In the genomic region with DNA sequence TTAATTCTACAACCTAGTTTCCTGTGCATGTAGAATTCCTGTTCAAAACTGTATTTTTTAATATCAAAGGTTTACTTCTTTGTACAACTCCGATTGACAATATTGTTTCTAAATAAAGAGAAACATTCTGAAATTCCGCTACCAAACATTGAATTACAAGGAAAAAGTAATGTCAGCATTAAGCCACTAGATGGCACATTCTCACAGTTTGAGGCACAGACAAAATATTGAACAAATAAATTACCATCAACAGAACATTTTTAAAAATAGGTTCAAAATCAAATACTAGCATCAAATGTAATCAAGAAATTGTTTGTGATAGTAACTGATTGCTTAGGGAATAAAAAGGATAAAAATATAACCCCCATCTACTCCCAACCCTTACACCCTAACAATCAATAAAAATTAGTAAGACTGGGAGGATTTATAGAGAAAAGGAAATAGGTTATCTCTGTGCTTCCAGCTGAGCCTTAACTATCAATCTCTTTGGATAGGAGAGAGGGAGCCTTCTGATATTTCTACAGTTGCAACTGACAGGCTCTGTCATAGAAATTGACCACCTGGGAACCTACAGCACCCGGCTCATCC, we compare ENCODE assay signal across 9 cellular contexts.
DNase-seq lines count a peak whose midpoint lies in the region; ATAC-seq, FAIRE-seq and TF ChIP-seq lines count a peak whose summit lies in the region.
"Had no signal": no experiment of that assay in that cellular context is flagged by ENCODE, and none has a peak within 500 bp of the region (broad histone marks: within the 10 kb centered on the region; RNA-seq: fewer than 3 reads in every experiment).

No MANE protein-coding gene starts in this region.

- peaks cover 21% of the 10 kb centered on the region for H3K27me3 Mint-ChIP-seq in activated naive CD4-positive, alpha-beta T cell treated with anti-CD3 and anti-CD28 coated beads for 36 hours (ENCODE audit: low read depth)

- peaks cover 32% of the 10 kb centered on the region for H3K4me1 Mint-ChIP-seq in activated naive CD4-positive, alpha-beta T cell treated with anti-CD3 and anti-CD28 coated beads for 36 hours (ENCODE audit: low read depth)

- no peaks in the 10 kb centered on the region for H3K9me3 ChIP-seq in WERI-Rb-1 (ENCODE audit: severe bottlenecking)

- H3K27ac Mint-ChIP-seq in activated naive CD4-positive, alpha-beta T cell treated with anti-CD3 and anti-CD28 coated beads for 36 hours, result no peak overlapping the region

- no peak overlapping the region for H3K4me3 Mint-ChIP-seq in activated naive CD4-positive, alpha-beta T cell treated with anti-CD3 and anti-CD28 coated beads for 36 hours

- no peaks in the 10 kb centered on the region for H3K36me3 Mint-ChIP-seq in activated naive CD4-positive, alpha-beta T cell treated with anti-CD3 and anti-CD28 coated beads for 36 hours (ENCODE audit: low read depth)

- no peaks in the 10 kb centered on the region for H3K9me3 Mint-ChIP-seq in activated naive CD4-positive, alpha-beta T cell treated with anti-CD3 and anti-CD28 coated beads for 36 hours

- H3K27ac ChIP-seq in WERI-Rb-1, result no peak overlapping the region
- H3K27ac ChIP-seq: skin epidermis had no signal

- no peaks in the 10 kb centered on the region for H3K27me3 ChIP-seq in WERI-Rb-1 (ENCODE audit: insufficient read depth, low read depth, severe bottlenecking)

- peak; percentile 18 for DNase-seq in EL
- peak; percentile 66 for DNase-seq in LoVo (ENCODE audit: low spot score)
- DNase-seq in WERI-Rb-1, result no peak
- DNase-seq in inferior parietal cortex (ENCODE audit: extremely low spot score), result peak; percentile 70
- DNase-seq in urothelium cell line (ENCODE audit: low spot score), result peak; percentile 1
- no peak for DNase-seq in activated naive CD4-positive, alpha-beta T cell treated with anti-CD3 and anti-CD28 coated beads for 36 hours
- DNase-seq in activated T-cell treated with anti-CD3 and anti-CD28 coated beads for 4 hours, result no peak

- TF ChIP-seq CTCF in WERI-Rb-1 (IDR thresholded peaks at IDR 0.05; ENCODE audit: low read depth, low read length), result peak; percentile 17; the same call in 1 of the 2 replicates

- FAIRE-seq in urothelium cell line (lab: Jason Lieb, UNC), result no peak

- H3K36me3 ChIP-seq in WERI-Rb-1, result no peaks in the 10 kb centered on the region

- H3K4me3 ChIP-seq in WERI-Rb-1 (ENCODE audit: low read depth, low read length), result no peak overlapping the region
- H3K4me3 ChIP-seq: skin epidermis had no signal

- ATAC-seq in GM21360 (IDR thresholded peaks at IDR 0.05; ENCODE audit: unreplicated experiment), result no peak

- intact Hi-C loops in activated naive CD4-positive, alpha-beta T cell treated with anti-CD3 and anti-CD28 coated beads for 36 hours (cut with micrococcal nuclease), result loop anchor here (1.0 kb wide), 4 partner anchors 23 to 462 kb away; no protein-coding TSS in a partner anchor

- CTCF ChIA-PET in activated naive CD4-positive, alpha-beta T cell treated with anti-CD3 and anti-CD28 coated beads for 36 hours (lab: Charles Lee), result interaction anchor here (0.9 to 2.3 kb wide), 9 partner anchors 12 to 459 kb away, joined by 3 to 24 read pairs (median 4); no protein-coding TSS in a partner anchor

Comparison
In these comparisons a context has a peak if more than half of its experiments do, and no peak if none do; other contexts are left out.
1. DNase-seq: peak in EL (single experiment), LoVo (single experiment), inferior parietal cortex (single experiment) and urothelium cell line (single experiment); none in WERI-Rb-1 (single experiment), activated naive CD4-positive, alpha-beta T cell treated with anti-CD3 and anti-CD28 coated beads for 36 hours (single experiment) and activated T-cell treated with anti-CD3 and anti-CD28 coated beads for 4 hours (single experiment).